In the genomic region with DNA sequence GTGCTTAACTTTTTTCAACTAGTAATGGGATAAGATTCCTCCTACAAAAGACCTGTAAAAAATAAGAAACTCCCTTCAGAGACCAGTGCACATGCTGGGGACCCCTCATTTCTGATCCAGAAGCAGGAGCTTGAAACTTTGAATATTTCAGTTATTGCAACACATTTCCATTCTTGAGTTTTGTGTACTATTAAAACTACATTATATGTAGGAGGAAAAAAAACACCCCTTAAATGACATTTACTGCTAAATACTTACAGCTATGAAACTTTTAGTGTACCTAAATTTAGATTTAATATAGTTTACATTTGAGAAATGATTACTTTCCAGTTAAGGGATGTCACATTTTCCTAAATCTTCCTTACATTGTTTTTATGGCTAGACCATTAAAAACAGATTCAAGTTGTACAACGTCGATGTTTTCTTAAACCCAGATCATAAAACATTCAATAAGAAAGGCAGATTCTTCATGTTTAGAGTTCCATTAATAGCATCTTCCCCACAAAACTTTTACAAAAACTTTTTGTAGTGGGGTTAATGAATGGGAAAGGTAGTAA, we compare ENCODE assay signal across 1 cellular context.
TF ChIP-seq lines count a peak whose summit lies in the region.

No MANE protein-coding gene starts in this region.

TF ChIP-seq in HepG2, 621 proteins besides CTCF, POLR2A, EP300 and RAD21:
- no peak for TF ChIP-seq PLRG1 (conservative IDR thresholded peaks at IDR 0.05)
- no peak for TF ChIP-seq SKI (IDR thresholded peaks at IDR 0.05; ENCODE audit: partially characterized antibody)
- no peak for TF ChIP-seq TP53 (CRISPR knock-in tag; conservative IDR thresholded peaks at IDR 0.05)
- no peak for TF ChIP-seq SNAPC2 (CRISPR knock-in tag; IDR thresholded peaks at IDR 0.05)
- TF ChIP-seq RFXANK (CRISPR knock-in tag; IDR thresholded peaks at IDR 0.05), result no peak
- no peak for TF ChIP-seq ZNF619 (CRISPR knock-in tag; IDR thresholded peaks at IDR 0.05)
- TF ChIP-seq ZNF232 (CRISPR knock-in tag; IDR thresholded peaks at IDR 0.05; ENCODE audit: borderline replicate concordance), result no peak
- TF ChIP-seq GATA4 (IDR thresholded peaks at IDR 0.05; ENCODE audit: borderline replicate concordance, low read depth), result no peak
- no peak for TF ChIP-seq PHF5A (CRISPR knock-in tag; IDR thresholded peaks at IDR 0.05; ENCODE audit: low read depth, unreplicated experiment)
- TF ChIP-seq ZNF124 (CRISPR knock-in tag; IDR thresholded peaks at IDR 0.05), result no peak
